In genomic region chr1:51442198-51442597, GRCh38 we compare ENCODE assay signal across 23 cellular contexts.
DNase-seq lines count a peak whose midpoint lies in the region; ATAC-seq and TF ChIP-seq lines count a peak whose summit lies in the region.
"Had no signal": no experiment of that assay in that cellular context is flagged by ENCODE, and none has a peak within 500 bp of the region (broad histone marks: within the 10 kb centered on the region; RNA-seq: fewer than 3 reads in every experiment).

No MANE protein-coding gene starts in this region.

- no peaks in the 10 kb centered on the region for H4K20me1 ChIP-seq in BLaER1 treated with 17β-estradiol and CSF1 and Interleukin-3, amounts not matched to agents 10 nM and 100 nM

- peak; percentile 38 for ATAC-seq in GM21619 (IDR thresholded peaks at IDR 0.05; ENCODE audit: unreplicated experiment)
- peak; percentile 87 for ATAC-seq in effector memory CD8-positive, alpha-beta T cell (replicated peaks)
- no peak for ATAC-seq in GM18498 (IDR thresholded peaks at IDR 0.05; ENCODE audit: unreplicated experiment)
- ATAC-seq: left lobe of liver; stimulated activated naive CD8-positive, alpha-beta T cell treated with anti-CD3 and anti-CD28 coated beads, Interleukin-15, Interleukin-2, amounts not matched to agents 100 U/mL and 50 U/mL, for 24 hours had no signal

- H3K4me3 ChIP-seq in BLaER1 treated with 17β-estradiol and CSF1 and Interleukin-3, amounts not matched to agents 10 nM and 100 nM, result no peak overlapping the region
- no peak overlapping the region for H3K4me3 ChIP-seq in testis
- H3K4me3 ChIP-seq: neural progenitor cell, Peyer's patch, smooth muscle cell, transverse colon had no signal

- H3K27ac Mint-ChIP-seq in effector memory CD8-positive, alpha-beta T cell, result peak overlapping the region; percentile 8 to 71
- H3K27ac Mint-ChIP-seq: activated naive CD4-positive, alpha-beta T cell treated with anti-CD3 and anti-CD28 coated beads, Interleukin-2, amount 50 U/mL, for 72 hours; neural progenitor cell had no signal

- TF ChIP-seq CTCF in testis (IDR thresholded peaks at IDR 0.05), result no peak

- H3K4me1 Mint-ChIP-seq in effector memory CD8-positive, alpha-beta T cell (ENCODE audit: low read depth in 2 of 2), result peaks cover 17 to 55% of the 10 kb centered on the region in 2 donors
- H3K4me1 Mint-ChIP-seq: H9, neural progenitor cell had no signal

- peak; percentile 12 for DNase-seq in RKO (ENCODE audit: low spot score)
- DNase-seq in effector memory CD8-positive, alpha-beta T cell, result no peak
- no peak for DNase-seq in EL
- no peak for DNase-seq in testis
- no peak for DNase-seq in COR-L47 (lab: John Stamatoyannopoulos, UW)
- DNase-seq: activated T-cell treated with anti-CD3 and anti-CD28 coated beads, Interleukin-2, amount 50 U/mL, for 4 hours; DMS153; GDM1; H9; NCI-H1930; NCI-H226; Peyer's patch; stimulated activated CD4-positive, alpha-beta T cell treated with anti-CD3 and anti-CD28 coated beads, Interleukin-2, amount 100 ng/mL, for 48 hours; stimulated activated naive CD8-positive, alpha-beta T cell treated with anti-CD3 and anti-CD28 coated beads, Interleukin-15, Interleukin-2, amounts not matched to agents 100 U/mL and 50 U/mL, for 24 hours; transverse colon had no signal

- H3K4me3 Mint-ChIP-seq in effector memory CD8-positive, alpha-beta T cell, result peak overlapping the region in 1 of 2 donors; percentile 43
- H3K4me3 Mint-ChIP-seq: activated T-cell treated with anti-CD3 and anti-CD28 coated beads, Interleukin-2, amount 50 U/mL, for 4 hours; H9; neural progenitor cell had no signal

- peak overlapping the region in 10 of 11 experiments; percentile 5 to 79 (median 36); a peak in 12 of 22 replicates for H3K4me2 ChIP-seq in BLaER1 treated with 17β-estradiol and CSF1 and Interleukin-3, amounts not matched to agents 10 nM and 100 nM
- H3K4me2 ChIP-seq: neural progenitor cell had no signal

- no peaks in the 10 kb centered on the region for H3K27me3 ChIP-seq in BLaER1 treated with 17β-estradiol and CSF1 and Interleukin-3, amounts not matched to agents 10 nM and 100 nM
- no peaks in the 10 kb centered on the region for H3K27me3 ChIP-seq in testis
- H3K27me3 ChIP-seq: neural progenitor cell, Peyer's patch, transverse colon had no signal

- peaks cover 10 to 76% (median 30%) of the 10 kb centered on the region in 10 experiments; a peak in 19 of 20 replicates for H3K4me1 ChIP-seq in BLaER1 treated with 17β-estradiol and CSF1 and Interleukin-3, amounts not matched to agents 10 nM and 100 nM
- H3K4me1 ChIP-seq in testis, result no peaks in the 10 kb centered on the region
- H3K4me1 ChIP-seq: Peyer's patch had no signal

- intact Hi-C loops in testis (cut with DNase I; ENCODE audit: low total_unique reads), result no loop called here

- peak overlapping the region in 3 of 11 experiments; percentile 16 to 70 (median 45); a peak in 3 of 22 replicates for H3K9ac ChIP-seq in BLaER1 treated with 17β-estradiol and CSF1 and Interleukin-3, amounts not matched to agents 10 nM and 100 nM
- H3K9ac ChIP-seq: neural progenitor cell had no signal

- peaks cover 45 to 91% (median 66%) of the 10 kb centered on the region in 11 experiments for H3K36me3 ChIP-seq in BLaER1 treated with 17β-estradiol and CSF1 and Interleukin-3, amounts not matched to agents 10 nM and 100 nM
- no peaks in the 10 kb centered on the region for H3K36me3 ChIP-seq in testis (ENCODE audit: low read depth, missing control alignments)
- H3K36me3 ChIP-seq: neural progenitor cell had no signal

- no peak for TF ChIP-seq POLR2A in testis (IDR thresholded peaks at IDR 0.05)

- no peaks in the 10 kb centered on the region for H3K9me3 Mint-ChIP-seq in effector memory CD8-positive, alpha-beta T cell
- H3K9me3 Mint-ChIP-seq: activated naive CD4-positive, alpha-beta T cell treated with anti-CD3 and anti-CD28 coated beads, Interleukin-2, amount 50 U/mL, for 72 hours; activated T-cell treated with anti-CD3 and anti-CD28 coated beads, Interleukin-2, amount 50 U/mL, for 4 hours; H9; neural progenitor cell had no signal

- no peaks in the 10 kb centered on the region for H3K27me3 Mint-ChIP-seq in effector memory CD8-positive, alpha-beta T cell

- peaks cover 41% of the 10 kb centered on the region for H3K36me3 Mint-ChIP-seq in effector memory CD8-positive, alpha-beta T cell (ENCODE audit: insufficient read depth)

- H3K27ac ChIP-seq in BLaER1 treated with 17β-estradiol and CSF1 and Interleukin-3, amounts not matched to agents 10 nM and 100 nM, result peak overlapping the region in 3 of 11 experiments; percentile 16 to 41 (median 32); a peak in 3 of 22 replicates
- no peak overlapping the region for H3K27ac ChIP-seq in testis
- H3K27ac ChIP-seq: neural progenitor cell, Peyer's patch, transverse colon, VCaP had no signal

- H3K9me3 ChIP-seq in BLaER1 treated with 17β-estradiol and CSF1 and Interleukin-3, amounts not matched to agents 10 nM and 100 nM (replicated peaks in 1 of 11), result no peaks in the 10 kb centered on the region; a peak in 1 of 22 replicates
- no peaks in the 10 kb centered on the region for H3K9me3 ChIP-seq in testis
- H3K9me3 ChIP-seq: Peyer's patch, transverse colon had no signal
